In genomic region chr20:43584448-43585138, GRCh38 we compare ENCODE assay signal across 13 cellular contexts. TPM values are rescaled to one million over a fixed set of nuclear protein-coding genes. Genes with fewer than 3 reads are reported as not detected.
A peak's percentile ranks its signal among the peaks of the same experiment; 100 is the strongest.
DNase-seq lines count a peak whose midpoint lies in the region; ATAC-seq, FAIRE-seq and TF ChIP-seq lines count a peak whose summit lies in the region.
"Had no signal": no experiment of that assay in that cellular context is flagged by ENCODE, and none has a peak within 500 bp of the region (broad histone marks: within the 10 kb centered on the region; RNA-seq: fewer than 3 reads in every experiment).

No MANE protein-coding gene starts in this region.

- POLR2A ChIA-PET in K562 (lab: Yijun Ruan, JAX) = interaction anchor here (0.6 to 1.5 kb wide), 5 partner anchors 16 to 1150 kb away, joined by 3 to 6 read pairs (median 4); no protein-coding TSS in a partner anchor

- WGBS in K562 (ENCODE audit: insufficient coverage, low coverage, missing lambda C conversion rate) = 39% methylated on average over 7 of the region's 7 CpGs

- FAIRE-seq in K562 (lab: Jason Lieb, UNC) = no peak
- FAIRE-seq: A204.1 had no signal

- BruUV-seq in K562 (replicated peaks; lab: Mats Ljungman, UMichigan) = no TSS peak

- H3K27ac ChIP-seq in cardiac muscle cell = peak overlapping the region; percentile 87
- H3K27ac ChIP-seq in K562 (ENCODE audit: extremely low read depth, low read depth, low read length) = peak overlapping the region; percentile 40
- H3K27ac ChIP-seq in layer of hippocampus (ENCODE audit: low read depth, low read length) = peak overlapping the region; percentile 13
- peak overlapping the region; percentile 42 for H3K27ac ChIP-seq in upper lobe of right lung
- H3K27ac ChIP-seq: breast epithelium, left ventricle myocardium inferior, parathyroid adenoma had no signal

- no peaks in the 10 kb centered on the region for H3K27me3 ChIP-seq in cardiac muscle cell
- no peaks in the 10 kb centered on the region for H3K27me3 ChIP-seq in K562 (ENCODE audit: control insufficient read depth in 2 of 2, insufficient read depth in 2 of 2, low read length in 2 of 2)
- H3K27me3 ChIP-seq in layer of hippocampus (ENCODE audit: control insufficient read depth, insufficient read depth, low read length) = no peaks in the 10 kb centered on the region
- no peaks in the 10 kb centered on the region for H3K27me3 ChIP-seq in upper lobe of right lung
- H3K27me3 ChIP-seq: breast epithelium had no signal

- no peaks in the 10 kb centered on the region for H4K20me1 ChIP-seq in K562 (replicated peaks; ENCODE audit: control insufficient read depth, insufficient read depth, low read length)

- H3K36me3 ChIP-seq in cardiac muscle cell = no peaks in the 10 kb centered on the region
- H3K36me3 ChIP-seq in K562 (ENCODE audit: control insufficient read depth, insufficient read depth, low read length) = no peaks in the 10 kb centered on the region
- H3K36me3 ChIP-seq in upper lobe of right lung = no peaks in the 10 kb centered on the region
- H3K36me3 ChIP-seq: breast epithelium, left ventricle myocardium inferior had no signal

- H3K4me1 ChIP-seq in cardiac muscle cell (ENCODE audit: low read depth) (peaks cover 13% of the 10 kb centered on the region), K562 (replicated peaks in 1 of 2; ENCODE audit: control insufficient read depth in 2 of 2, insufficient read depth in 2 of 2, low read length in 2 of 2) (peaks cover 16 to 32% of the 10 kb centered on the region in 2 experiments), upper lobe of right lung (peaks cover 16% of the 10 kb centered on the region)
- H3K4me1 ChIP-seq: breast epithelium had no signal

- no peak for TF ChIP-seq POLR2A in K562 (conservative IDR thresholded peaks at IDR 0.05)

- peak overlapping the region; percentile 11; the same call in 1 of the 2 replicates for H3K4me2 ChIP-seq in K562 (ENCODE audit: insufficient read depth, low read length)

- intact Hi-C loops in Right ventricle myocardium superior (cut with DNase I) (no loop called here), K562 (cut with micrococcal nuclease) (no loop called here), upper lobe of right lung (cut with DNase I) (no loop called here)

- no peaks in the 10 kb centered on the region for H3K9me1 ChIP-seq in K562 (ENCODE audit: control insufficient read depth, insufficient read depth, low read length)

- no peak overlapping the region for H3K4me3 ChIP-seq in cardiac muscle cell
- H3K4me3 ChIP-seq in K562 = no peak overlapping the region
- no peak overlapping the region for H3K4me3 ChIP-seq in upper lobe of right lung
- H3K4me3 ChIP-seq: breast epithelium, left ventricle myocardium inferior had no signal

- CTCF ChIA-PET in K562 (lab: Yijun Ruan, JAX; ENCODE audit: low intra/inter-chr PET ratio) = interaction anchor here (1.2 kb wide), 1 partner anchor 96 kb away, joined by 3 read pairs; no protein-coding TSS in a partner anchor

- peak overlapping the region; percentile 88 for H2AFZ ChIP-seq in K562 (ENCODE audit: low read depth, low read length)
- H2AFZ ChIP-seq: parathyroid adenoma had no signal

- peak overlapping the region in 1 of 2 experiments; percentile 22; a peak in 2 of 4 replicates for H3K9ac ChIP-seq in K562 (ENCODE audit: insufficient read depth in 1 of 2, low read depth in 2 of 2, low read length in 2 of 2)
- H3K9ac ChIP-seq: parathyroid adenoma had no signal

- ATAC-seq in Right ventricle myocardium superior (ENCODE audit: poor library complexity) = no peak
- peak; percentile 10 for ATAC-seq in K562
- ATAC-seq in upper lobe of right lung = peak; percentile 86
- no peak for ATAC-seq in HG03565 (IDR thresholded peaks at IDR 0.05; ENCODE audit: unreplicated experiment)
- no peak for ATAC-seq in GM21528 (IDR thresholded peaks at IDR 0.05; ENCODE audit: low FRiP score, unreplicated experiment)

- H3K79me2 ChIP-seq in K562 (ENCODE audit: control insufficient read depth, insufficient read depth, low read length) = no peaks in the 10 kb centered on the region

- in situ Hi-C loops in K562 (cut with MboI) = no loop called here

- TF ChIP-seq RAD21 in K562 (CRISPR knock-in tag; conservative IDR thresholded peaks at IDR 0.05 in 1 of 2, IDR thresholded peaks at IDR 0.05 in 1 of 2) = no peak

- TF ChIP-seq EP300 in K562 (IDR thresholded peaks at IDR 0.05; ENCODE audit: low read length) = no peak

- peak; percentile 64 to 86 for DNase-seq in cardiac muscle cell (ENCODE audit: low read depth in 1 of 2, low spot score in 1 of 2)
- no peak for DNase-seq in Right ventricle myocardium superior
- DNase-seq in K562 (ENCODE audit: extremely low read depth in 1 of 4, low spot score in 3 of 4) = no peak
- DNase-seq in upper lobe of right lung = peak; percentile 64
- no peak for DNase-seq in HPDE6-E6E7 (ENCODE audit: extremely low spot score)
- DNase-seq: stimulated activated CD4-positive, alpha-beta T cell treated with anti-CD3 and anti-CD28 coated beads, Interleukin-4, amount 100 ng/mL, for 4 hours had no signal

- no peak for TF ChIP-seq CTCF in cardiac muscle cell (IDR thresholded peaks at IDR 0.05; ENCODE audit: low read depth, low read length)
- no peak for TF ChIP-seq CTCF in K562 (IDR thresholded peaks at IDR 0.05 in 2 of 3, conservative IDR thresholded peaks at IDR 0.05 in 1 of 3; ENCODE audit: insufficient read depth in 2 of 3, low read depth in 1 of 3, low read length in 3 of 3)
- TF ChIP-seq CTCF in upper lobe of right lung (IDR thresholded peaks at IDR 0.05) = no peak

- H3K9me3 ChIP-seq in cardiac muscle cell (ENCODE audit: low read depth) = no peaks in the 10 kb centered on the region
- peaks cover 3% of the 10 kb centered on the region; the same call in 1 of the 2 replicates for H3K9me3 ChIP-seq in K562 (replicated peaks; ENCODE audit: control insufficient read depth, insufficient read depth, low read depth, low read length)
- no peaks in the 10 kb centered on the region for H3K9me3 ChIP-seq in upper lobe of right lung
- H3K9me3 ChIP-seq: breast epithelium, left ventricle myocardium inferior had no signal

TF ChIP-seq in K562, 482 proteins besides CTCF, POLR2A, EP300 and RAD21 (continues in another document):
- TF ChIP-seq ZBTB12 (CRISPR knock-in tag; IDR thresholded peaks at IDR 0.05) = no peak
- TF ChIP-seq ZC3H4 (CRISPR knock-in tag; IDR thresholded peaks at IDR 0.05; ENCODE audit: borderline replicate concordance) = no peak
- no peak for TF ChIP-seq TSC22D4 (tag; IDR thresholded peaks at IDR 0.05)
- TF ChIP-seq YBX1 (IDR thresholded peaks at IDR 0.05) = no peak
- no peak for TF ChIP-seq RBM25 (IDR thresholded peaks at IDR 0.05; ENCODE audit: low read depth, low read length, severe bottlenecking)

RNA-seq across cellular contexts. Expression of gene IFT52, which starts 6.1 kb away (rescaled TPM):
- 19.1 and 20.6 TPM in 2 replicates for total RNA-seq in cardiac muscle cell
- 26.4 and 40.3 TPM in 2 replicates for polyA plus RNA-seq in cardiac muscle cell
- 5.5 TPM for total RNA-seq in Right ventricle myocardium superior
- total RNA-seq in K562 (2011; cell fraction: chromatin; rRNA removed; ENCODE audit: low replicate concordance) = 11.7 and 21.0 TPM in 2 replicates
- 5.9 and 7.8 TPM in 2 replicates for total RNA-seq in K562 (2011; cell fraction: nucleolus; rRNA removed)
- total RNA-seq in K562 (2011; cell fraction: nucleoplasm; rRNA removed) = 4.5 and 10.5 TPM in 2 replicates
- 10.9 and 11.0 TPM in 2 replicates for total RNA-seq in K562 (2014; rRNA removed)
- total RNA-seq in K562 (2014; rRNA removed; fragmentation: Illumina TruSeq; extraction: Trizol) = 22.0 and 22.2 TPM in 2 replicates
- 17.0 and 20.4 TPM in 2 replicates for total RNA-seq in K562 (2015; rRNA removed; fragmentation: Illumina TruSeq; extraction: Trizol)
- total RNA-seq in K562 (2021) = 15.3 and 17.6 TPM in 2 replicates
- polyA plus RNA-seq in K562 (2011; rRNA removed) = 24.9 and 26.8 TPM in 2 replicates
- 21.6 and 30.1 TPM in 2 replicates for polyA plus RNA-seq in K562 (2011; cell fraction: cytosol; rRNA removed)
- 10.3 and 16.7 TPM in 2 replicates for polyA plus RNA-seq in K562 (2011; cell fraction: nucleus; rRNA removed)
- polyA plus RNA-seq in K562 (2012) = 15.7 and 22.2 TPM in 2 replicates
- 20.3 and 20.6 TPM in 2 replicates for polyA plus RNA-seq in K562 (2014; fragmentation: Illumina TruSeq; extraction: Trizol)
- 10 to 100 TPM; 24.4 to 31.4 TPM for polyA plus RNA-seq in K562 (2014; fragmentation: Nextera tagmentation; extraction: Ambion mirVana)
- 16.1 and 16.5 TPM in 2 replicates for polyA plus RNA-seq in K562 (2014; rRNA removed)
- 24.1 and 36.9 TPM in 2 replicates for polyA minus RNA-seq in K562 (2011; rRNA and poly(A)+ RNA removed)
- 6.4 and 8.9 TPM in 2 replicates for polyA minus RNA-seq in K562 (2011; cell fraction: cytosol; rRNA and poly(A)+ RNA removed)
- polyA minus RNA-seq in K562 (2011; cell fraction: nucleus; rRNA and poly(A)+ RNA removed) = 6.7 and 9.0 TPM in 2 replicates
- total RNA-seq in upper lobe of right lung = 20.4 TPM

RNA-seq across cellular contexts. Expression of gene SGK2, which starts 25.8 kb away (rescaled TPM):
- total RNA-seq in cardiac muscle cell = 0.88 and 2.4 TPM in 2 replicates
- polyA plus RNA-seq in cardiac muscle cell = 1.1 TPM in 1 of 2 replicates, not detected in the other
- total RNA-seq in Right ventricle myocardium superior = 0.38 TPM
- total RNA-seq in K562 (2011; cell fraction: chromatin; rRNA removed; ENCODE audit: low replicate concordance) = 4.3 and 4.4 TPM in 2 replicates
- 0.83 and 2.8 TPM in 2 replicates for total RNA-seq in K562 (2011; cell fraction: nucleolus; rRNA removed)
- total RNA-seq in K562 (2011; cell fraction: nucleoplasm; rRNA removed) = 4.0 and 6.9 TPM in 2 replicates
- 0.14 and 0.16 TPM in 2 replicates for total RNA-seq in K562 (2014; rRNA removed)
- total RNA-seq in K562 (2014; rRNA removed; fragmentation: Illumina TruSeq; extraction: Trizol) = 0.07 and 0.13 TPM in 2 replicates
- total RNA-seq in K562 (2015; rRNA removed; fragmentation: Illumina TruSeq; extraction: Trizol) = 0.11 and 0.15 TPM in 2 replicates
- 0.20 and 0.31 TPM in 2 replicates for total RNA-seq in K562 (2021)
- polyA plus RNA-seq in K562 (2011; rRNA removed) = 0.24 and 0.88 TPM in 2 replicates
- 0.07 and 0.09 TPM in 2 replicates for polyA plus RNA-seq in K562 (2011; cell fraction: cytosol; rRNA removed)
- polyA plus RNA-seq in K562 (2011; cell fraction: nucleus; rRNA removed) = 2.7 and 3.1 TPM in 2 replicates
- 0.10 and 0.62 TPM in 2 replicates for polyA plus RNA-seq in K562 (2012)
- 0.15 TPM in 1 of 2 replicates, not detected in the other for polyA plus RNA-seq in K562 (2014; fragmentation: Illumina TruSeq; extraction: Trizol)
- not detected for polyA plus RNA-seq in K562 (2014; fragmentation: Nextera tagmentation; extraction: Ambion mirVana)
- 0.21 and 0.57 TPM in 2 replicates for polyA plus RNA-seq in K562 (2014; rRNA removed)
- polyA minus RNA-seq in K562 (2011; rRNA and poly(A)+ RNA removed) = 0.53 and 1.7 TPM in 2 replicates
- not detected in 2 replicates for polyA minus RNA-seq in K562 (2011; cell fraction: cytosol; rRNA and poly(A)+ RNA removed)
- 0.54 and 1.1 TPM in 2 replicates for polyA minus RNA-seq in K562 (2011; cell fraction: nucleus; rRNA and poly(A)+ RNA removed)
- 1.7 TPM for total RNA-seq in upper lobe of right lung

Comparison
In these comparisons a context has a peak if more than half of its experiments do, and no peak if none do; other contexts are left out.
1. DNase-seq: peak in cardiac muscle cell (2 of 2) and upper lobe of right lung (single experiment); none in Right ventricle myocardium superior (single experiment), K562 (0 of 4) and HPDE6-E6E7 (single experiment).
2. H3K27ac ChIP-seq: peak in every context shown above with its lines; median percentile 87 in cardiac muscle cell; 42 in upper lobe of right lung; 40 in K562; 13 in layer of hippocampus.
3. ATAC-seq: peak in K562 (single experiment) and upper lobe of right lung (single experiment); none in Right ventricle myocardium superior (single experiment), HG03565 (single experiment) and GM21528 (single experiment).